8 cellular contexts compared by ENCODE assay signal in the genomic region with DNA sequence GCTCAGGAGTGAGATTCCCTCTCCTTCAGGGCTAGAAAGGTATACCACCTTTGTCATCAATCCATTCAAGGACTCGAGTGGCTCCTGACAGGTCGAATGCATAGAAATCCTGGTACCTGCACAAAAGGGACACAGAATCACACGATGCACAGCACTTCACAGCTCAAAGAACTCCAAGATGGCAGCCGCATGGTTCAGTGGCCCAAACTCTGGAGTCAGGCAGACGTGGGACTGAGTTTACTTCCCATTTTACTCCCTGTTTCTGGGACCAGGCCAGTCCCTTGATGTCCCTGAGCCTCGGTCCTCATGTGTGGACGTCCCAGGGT. TPM values are rescaled to one million over a fixed set of nuclear protein-coding genes. Genes with fewer than 3 reads are reported as not detected.
DNase-seq lines count a peak whose midpoint lies in the region; ATAC-seq and TF ChIP-seq lines count a peak whose summit lies in the region.

No MANE protein-coding gene starts in this region.

- peaks cover 18% of the 10 kb centered on the region for H3K79me2 ChIP-seq in MM.1S (ENCODE audit: low read length)

- H3K27ac ChIP-seq in CD4-positive, CD25-positive, alpha-beta regulatory T cell (ENCODE audit: insufficient read depth, low read length, poor library complexity, severe bottlenecking), result peak overlapping the region; percentile 81
- peak overlapping the region; percentile 75 for H3K27ac ChIP-seq in MM.1S (ENCODE audit: low read length)

- peak overlapping the region; percentile 97 for H3K9ac ChIP-seq in MM.1S (ENCODE audit: low read length)

- peak overlapping the region; percentile 98 for H2AFZ ChIP-seq in MM.1S (ENCODE audit: low read length)
- no peak overlapping the region for H2AFZ ChIP-seq in neuron (ENCODE audit: low read depth, low read length)

- H3K4me1 ChIP-seq in CD4-positive, CD25-positive, alpha-beta regulatory T cell (ENCODE audit: control insufficient read depth, insufficient read depth, low read length, poor library complexity, severe bottlenecking), result peaks cover 39% of the 10 kb centered on the region
- H3K4me1 ChIP-seq in MM.1S (ENCODE audit: low read length) (peaks cover 6% of the 10 kb centered on the region), neuron (ENCODE audit: insufficient read depth, low read length) (peaks cover 8% of the 10 kb centered on the region)

- H4K20me1 ChIP-seq in MM.1S (ENCODE audit: insufficient read depth, low read length), result no peaks in the 10 kb centered on the region

- ATAC-seq in CD4-positive, CD25-positive, alpha-beta regulatory T cell (ENCODE audit: low read depth in 2 of 2), result no peak
- no peak for ATAC-seq in effector memory CD8-positive, alpha-beta T cell (replicated peaks)
- ATAC-seq in GM18520 (IDR thresholded peaks at IDR 0.05; ENCODE audit: unreplicated experiment) (no peak), GM18870 (IDR thresholded peaks at IDR 0.05; ENCODE audit: unreplicated experiment) (no peak), GM21515 (IDR thresholded peaks at IDR 0.05; ENCODE audit: unreplicated experiment) (no peak)

- peaks cover 26% of the 10 kb centered on the region for H3F3A ChIP-seq in MM.1S (ENCODE audit: insufficient read depth, low read length)

- H3K9me3 Mint-ChIP-seq in CD4-positive, CD25-positive, alpha-beta regulatory T cell, result no peaks in the 10 kb centered on the region
- H3K9me3 Mint-ChIP-seq in effector memory CD8-positive, alpha-beta T cell, result no peaks in the 10 kb centered on the region

- H3K9me3 ChIP-seq in CD4-positive, CD25-positive, alpha-beta regulatory T cell (ENCODE audit: control insufficient read depth in 2 of 2, low read length in 2 of 2), result no peaks in the 10 kb centered on the region
- H3K9me3 ChIP-seq in MM.1S (replicated peaks; ENCODE audit: insufficient read depth, low read length), result no peaks in the 10 kb centered on the region
- H3K9me3 ChIP-seq in neuron (ENCODE audit: low read length), result no peaks in the 10 kb centered on the region

- DNase-seq in CD4-positive, CD25-positive, alpha-beta regulatory T cell, result no peak
- DNase-seq in MM.1S (no peak), NCI-H524 (lab: John Stamatoyannopoulos, UW) (no peak)
- DNase-seq in effector memory CD8-positive, alpha-beta T cell, result no peak

- no peaks in the 10 kb centered on the region for H3K27me3 Mint-ChIP-seq in CD4-positive, CD25-positive, alpha-beta regulatory T cell
- no peaks in the 10 kb centered on the region for H3K27me3 Mint-ChIP-seq in effector memory CD8-positive, alpha-beta T cell

- peaks cover 13% of the 10 kb centered on the region for H3K36me3 Mint-ChIP-seq in CD4-positive, CD25-positive, alpha-beta regulatory T cell
- H3K36me3 Mint-ChIP-seq in effector memory CD8-positive, alpha-beta T cell (ENCODE audit: insufficient read depth), result peaks cover 50% of the 10 kb centered on the region

- H3K4me3 Mint-ChIP-seq in CD4-positive, CD25-positive, alpha-beta regulatory T cell, result peak overlapping the region; percentile 91 to 99 (median 98)
- H3K4me3 Mint-ChIP-seq in effector memory CD8-positive, alpha-beta T cell, result peak overlapping the region; percentile 91 to 94

- H3K4me2 ChIP-seq in MM.1S (ENCODE audit: low read depth, low read length), result peak overlapping the region; percentile 100

- H3K4me1 Mint-ChIP-seq in CD4-positive, CD25-positive, alpha-beta regulatory T cell, result peaks cover 5 to 60% (median 21%) of the 10 kb centered on the region in 4 donors
- peaks cover 24 to 36% of the 10 kb centered on the region in 2 donors for H3K4me1 Mint-ChIP-seq in effector memory CD8-positive, alpha-beta T cell (ENCODE audit: low read depth in 2 of 2)

- H3K27ac Mint-ChIP-seq in CD4-positive, CD25-positive, alpha-beta regulatory T cell, result peak overlapping the region; percentile 95 to 98 (median 95)
- H3K27ac Mint-ChIP-seq in effector memory CD8-positive, alpha-beta T cell, result peak overlapping the region; percentile 96 to 98

- no peaks in the 10 kb centered on the region for H3K27me3 ChIP-seq in CD4-positive, CD25-positive, alpha-beta regulatory T cell (ENCODE audit: control insufficient read depth, insufficient read depth, low read length)
- H3K27me3 ChIP-seq in MM.1S (replicated peaks; ENCODE audit: insufficient read depth, low read length), result no peaks in the 10 kb centered on the region
- H3K27me3 ChIP-seq in neuron (ENCODE audit: insufficient read depth, low read length), result no peaks in the 10 kb centered on the region

- no peak for TF ChIP-seq CTCF in MM.1S (IDR thresholded peaks at IDR 0.05; ENCODE audit: low read length)

- H3K4me3 ChIP-seq in CD4-positive, CD25-positive, alpha-beta regulatory T cell (ENCODE audit: low read depth, low read length), result peak overlapping the region; percentile 95
- H3K4me3 ChIP-seq in MM.1S (ENCODE audit: low read length) (peak overlapping the region; percentile 100), neuron (ENCODE audit: low read length) (peak overlapping the region; percentile 72)

- H3K9me2 ChIP-seq in MM.1S (replicated peaks; ENCODE audit: insufficient read depth, low read length), result no peaks in the 10 kb centered on the region

- peaks cover 21% of the 10 kb centered on the region for H3K36me3 ChIP-seq in CD4-positive, CD25-positive, alpha-beta regulatory T cell (ENCODE audit: control insufficient read depth, insufficient read depth, low read length)
- 0 out of 2 replicates have a peak, but pooled peaks cover 3% of the 10 kb centered on the region for H3K36me3 ChIP-seq in MM.1S (replicated peaks; ENCODE audit: insufficient read depth, low read length)
- peaks cover 36% of the 10 kb centered on the region for H3K36me3 ChIP-seq in neuron (ENCODE audit: insufficient read depth, low read length)

RNA-seq across cellular contexts. Expression of a gene that starts 0.5 kb away (rescaled TPM):
- 19.6 TPM for total RNA-seq in CD4-positive, CD25-positive, alpha-beta regulatory T cell
- 10 to 100 TPM; 12.9 to 19.2 (median 16.1) TPM for polyA plus RNA-seq in CD4-positive, CD25-positive, alpha-beta regulatory T cell

RNA-seq across cellular contexts. Expression of a gene that starts 4.5 kb away (rescaled TPM):
- 2.2 TPM for total RNA-seq in CD4-positive, CD25-positive, alpha-beta regulatory T cell
- 1 to 10 TPM; 5.5 to 7.1 (median 6.7) TPM for polyA plus RNA-seq in CD4-positive, CD25-positive, alpha-beta regulatory T cell

RNA-seq across cellular contexts. Expression of a gene that starts 52.7 kb away (rescaled TPM):
- total RNA-seq in CD4-positive, CD25-positive, alpha-beta regulatory T cell, result 4.8 TPM
- polyA plus RNA-seq in CD4-positive, CD25-positive, alpha-beta regulatory T cell, result 10 to 100 TPM in 2 of 4 donors, 1 to 10 TPM in 2; 6.9 to 12.4 (median 9.4) TPM
